Comparison of ENCODE assay signal across 8 cellular contexts in genomic region chr3:101049532-101049931, GRCh38. TPM values are rescaled to one million over a fixed set of nuclear protein-coding genes. Genes with fewer than 3 reads are reported as not detected.
"Had no signal": no experiment of that assay in that cellular context is flagged by ENCODE, and none has a peak within 500 bp of the region (broad histone marks: within the 10 kb centered on the region; RNA-seq: fewer than 3 reads in every experiment).

No MANE protein-coding gene starts in this region.

- H3K9me3 ChIP-seq: HAP-1 had no signal

- H3K4me3 ChIP-seq: GM23248, HAP-1 had no signal

- H3K27ac ChIP-seq: GM23248, HL-60 had no signal

- H3K4me1 ChIP-seq: HAP-1 had no signal

- ATAC-seq: HepG2 had no signal

- H3K4me3 Mint-ChIP-seq: IgD-negative memory B cell had no signal

- H3K36me3 Mint-ChIP-seq: IgD-negative memory B cell had no signal

- H3K36me3 ChIP-seq: HAP-1 had no signal

- DNase-seq: GM23248, GOT3, H7, KBM-7 had no signal

RNA-seq across cellular contexts. Expression of gene ABI3BP, which starts 56.3 kb away (rescaled TPM):
- total RNA-seq: HepG2 had no signal
